ENCODE assay signal across 1 cellular context in the genomic region with DNA sequence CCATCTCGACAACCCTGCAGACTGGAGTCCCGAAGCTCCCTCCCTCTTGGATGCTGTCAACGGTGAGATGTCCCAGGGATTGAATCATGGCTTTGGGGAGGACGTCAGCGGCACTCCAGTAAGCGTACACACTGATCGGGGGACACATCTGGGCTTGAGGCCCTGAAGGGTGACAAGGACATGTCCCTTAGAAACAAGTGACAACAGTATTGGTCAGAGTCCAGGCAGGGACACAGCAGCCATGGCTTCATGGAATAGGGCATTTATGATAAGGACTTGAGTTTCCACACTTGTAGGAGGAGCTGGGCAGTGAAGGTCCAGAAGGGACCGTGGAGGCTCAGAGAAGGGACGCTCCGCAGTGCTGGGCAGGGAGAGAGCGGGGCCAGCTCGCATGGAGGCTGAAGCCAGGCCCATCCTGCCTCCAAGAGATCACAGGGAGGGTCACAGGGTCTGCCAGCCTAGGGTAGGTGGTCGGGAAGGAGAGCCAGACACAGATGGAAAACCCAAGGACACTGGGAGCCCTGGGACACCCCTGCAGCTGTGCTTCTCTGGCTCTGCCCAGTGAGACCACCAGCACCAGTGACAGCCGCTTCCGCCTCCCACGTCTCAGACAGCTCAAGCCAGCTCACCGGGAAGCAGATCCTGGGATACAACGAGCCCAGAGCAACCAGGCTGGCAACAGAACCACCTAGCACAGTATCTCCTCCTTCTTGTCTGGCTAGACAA.
TF ChIP-seq lines count a peak whose summit lies in the region.

No MANE protein-coding gene starts in this region.

TF ChIP-seq in HepG2, 621 proteins besides CTCF, POLR2A, EP300 and RAD21 (continued from another document):
- TF ChIP-seq ZNF747 (CRISPR knock-in tag; IDR thresholded peaks at IDR 0.05; ENCODE audit: borderline replicate concordance) (no peak), NFRKB (IDR thresholded peaks at IDR 0.05) (no peak), RFX5 (IDR thresholded peaks at IDR 0.05; ENCODE audit: low read depth, low read length) (peak; percentile 96), KMT2A (CRISPR knock-in tag; IDR thresholded peaks at IDR 0.05) (no peak), TCF7 (IDR thresholded peaks at IDR 0.05; ENCODE audit: low read depth) (no peak), ETV6 (CRISPR knock-in tag; conservative IDR thresholded peaks at IDR 0.05) (no peak), ZNF674 (CRISPR knock-in tag; IDR thresholded peaks at IDR 0.05; ENCODE audit: low read depth) (no peak), HDAC6 (IDR thresholded peaks at IDR 0.05; ENCODE audit: low read depth, low read length) (no peak), ZNF746 (CRISPR knock-in tag; IDR thresholded peaks at IDR 0.05) (no peak), ZNF552 (CRISPR knock-in tag; IDR thresholded peaks at IDR 0.05; ENCODE audit: borderline replicate concordance) (no peak), MIER3 (CRISPR knock-in tag; IDR thresholded peaks at IDR 0.05; ENCODE audit: borderline replicate concordance) (no peak), ZNF883 (CRISPR knock-in tag; IDR thresholded peaks at IDR 0.05; ENCODE audit: not compliant biosample characterization) (peak; percentile 28), ZNF83 (CRISPR knock-in tag; IDR thresholded peaks at IDR 0.05; ENCODE audit: borderline replicate concordance) (no peak), PCBP1 (IDR thresholded peaks at IDR 0.05; ENCODE audit: borderline replicate concordance, low read depth, low read length) (no peak), ZNF264 (CRISPR knock-in tag; IDR thresholded peaks at IDR 0.05) (no peak), MBNL3 (CRISPR knock-in tag; conservative IDR thresholded peaks at IDR 0.05) (no peak), ZNF879 (CRISPR knock-in tag; IDR thresholded peaks at IDR 0.05) (no peak), CBX1 (IDR thresholded peaks at IDR 0.05; ENCODE audit: low read depth) (no peak), NR2F2 (IDR thresholded peaks at IDR 0.05; ENCODE audit: borderline replicate concordance, low read depth) (no peak), RFXAP (CRISPR knock-in tag; IDR thresholded peaks at IDR 0.05; ENCODE audit: borderline replicate concordance) (0 out of 2 replicates have a peak, but pooled peaks have one; percentile 33), ZNF460 (CRISPR knock-in tag; IDR thresholded peaks at IDR 0.05; ENCODE audit: borderline replicate concordance) (no peak), MEIS1 (CRISPR knock-in tag; IDR thresholded peaks at IDR 0.05; ENCODE audit: borderline replicate concordance) (no peak), CCAR2 (optimal IDR thresholded peaks at IDR 0.05; ENCODE audit: low read depth, low read length) (no peak), SCMH1 (CRISPR knock-in tag; IDR thresholded peaks at IDR 0.05; ENCODE audit: borderline replicate concordance) (no peak), MIXL1 (CRISPR knock-in tag; IDR thresholded peaks at IDR 0.05) (no peak), HNRNPL (IDR thresholded peaks at IDR 0.05; ENCODE audit: low read depth, low read length) (no peak), ZNF263 (CRISPR knock-in tag; IDR thresholded peaks at IDR 0.05) (0 out of 2 replicates have a peak, but pooled peaks have one; percentile 31), HOXA3 (CRISPR knock-in tag; IDR thresholded peaks at IDR 0.05) (no peak), ATAD3A (CRISPR knock-in tag; IDR thresholded peaks at IDR 0.05) (no peak)
- TF ChIP-seq, protein P1, sequence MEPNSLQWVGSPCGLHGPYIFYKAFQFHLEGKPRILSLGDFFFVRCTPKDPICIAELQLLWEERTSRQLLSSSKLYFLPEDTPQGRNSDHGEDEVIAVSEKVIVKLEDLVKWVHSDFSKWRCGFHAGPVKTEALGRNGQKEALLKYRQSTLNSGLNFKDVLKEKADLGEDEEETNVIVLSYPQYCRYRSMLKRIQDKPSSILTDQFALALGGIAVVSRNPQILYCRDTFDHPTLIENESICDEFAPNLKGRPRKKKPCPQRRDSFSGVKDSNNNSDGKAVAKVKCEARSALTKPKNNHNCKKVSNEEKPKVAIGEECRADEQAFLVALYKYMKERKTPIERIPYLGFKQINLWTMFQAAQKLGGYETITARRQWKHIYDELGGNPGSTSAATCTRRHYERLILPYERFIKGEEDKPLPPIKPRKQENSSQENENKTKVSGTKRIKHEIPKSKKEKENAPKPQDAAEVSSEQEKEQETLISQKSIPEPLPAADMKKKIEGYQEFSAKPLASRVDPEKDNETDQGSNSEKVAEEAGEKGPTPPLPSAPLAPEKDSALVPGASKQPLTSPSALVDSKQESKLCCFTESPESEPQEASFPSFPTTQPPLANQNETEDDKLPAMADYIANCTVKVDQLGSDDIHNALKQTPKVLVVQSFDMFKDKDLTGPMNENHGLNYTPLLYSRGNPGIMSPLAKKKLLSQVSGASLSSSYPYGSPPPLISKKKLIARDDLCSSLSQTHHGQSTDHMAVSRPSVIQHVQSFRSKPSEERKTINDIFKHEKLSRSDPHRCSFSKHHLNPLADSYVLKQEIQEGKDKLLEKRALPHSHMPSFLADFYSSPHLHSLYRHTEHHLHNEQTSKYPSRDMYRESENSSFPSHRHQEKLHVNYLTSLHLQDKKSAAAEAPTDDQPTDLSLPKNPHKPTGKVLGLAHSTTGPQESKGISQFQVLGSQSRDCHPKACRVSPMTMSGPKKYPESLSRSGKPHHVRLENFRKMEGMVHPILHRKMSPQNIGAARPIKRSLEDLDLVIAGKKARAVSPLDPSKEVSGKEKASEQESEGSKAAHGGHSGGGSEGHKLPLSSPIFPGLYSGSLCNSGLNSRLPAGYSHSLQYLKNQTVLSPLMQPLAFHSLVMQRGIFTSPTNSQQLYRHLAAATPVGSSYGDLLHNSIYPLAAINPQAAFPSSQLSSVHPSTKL (CRISPR knock-in tag; IDR thresholded peaks at IDR 0.05), result no peak
- TF ChIP-seq, protein P2, sequence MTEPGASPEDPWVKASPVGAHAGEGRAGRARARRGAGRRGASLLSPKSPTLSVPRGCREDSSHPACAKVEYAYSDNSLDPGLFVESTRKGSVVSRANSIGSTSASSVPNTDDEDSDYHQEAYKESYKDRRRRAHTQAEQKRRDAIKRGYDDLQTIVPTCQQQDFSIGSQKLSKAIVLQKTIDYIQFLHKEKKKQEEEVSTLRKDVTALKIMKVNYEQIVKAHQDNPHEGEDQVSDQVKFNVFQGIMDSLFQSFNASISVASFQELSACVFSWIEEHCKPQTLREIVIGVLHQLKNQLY (CRISPR knock-in tag; IDR thresholded peaks at IDR 0.05), result no peak
